ENCODE assay signal across 5 cellular contexts in genomic region chr10:86027346-86027745, GRCh38.
"Had no signal": no experiment of that assay in that cellular context is flagged by ENCODE, and none has a peak within 500 bp of the region (broad histone marks: within the 10 kb centered on the region; RNA-seq: fewer than 3 reads in every experiment).

No MANE protein-coding gene starts in this region.

- H3K4me3 ChIP-seq: K562 had no signal

- H3K27ac Mint-ChIP-seq: IgD-negative memory B cell had no signal

- H3K4me3 Mint-ChIP-seq: IgD-negative memory B cell had no signal

- DNase-seq: IMR-90, KBM-7 had no signal

- H3K36me3 Mint-ChIP-seq: IgD-negative memory B cell had no signal

- H3K27ac ChIP-seq: HL-60 had no signal
